Comparison of ENCODE assay signal across 24 cellular contexts in the genomic region with DNA sequence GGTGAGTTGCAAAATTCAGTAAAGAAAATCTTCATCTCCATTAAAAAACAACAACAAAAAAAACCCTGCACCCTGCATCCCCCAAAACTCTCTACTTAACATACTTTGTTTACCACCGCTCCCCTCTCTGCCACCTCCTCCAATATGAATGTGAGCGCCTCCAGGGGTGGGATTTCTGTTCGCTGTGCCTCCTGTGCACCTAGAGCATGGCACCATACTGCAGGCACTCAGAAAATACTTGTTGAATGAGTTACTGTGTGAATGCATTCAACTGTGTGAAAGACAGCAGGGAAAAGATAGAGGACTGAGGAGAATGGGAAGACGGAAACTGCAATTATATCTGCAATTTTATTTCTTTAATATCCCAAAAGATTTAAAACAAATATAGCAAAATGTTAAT. TPM values are rescaled to one million over a fixed set of nuclear protein-coding genes. Genes with fewer than 3 reads are reported as not detected.
DNase-seq lines count a peak whose midpoint lies in the region; ATAC-seq and TF ChIP-seq lines count a peak whose summit lies in the region.
"Had no signal": no experiment of that assay in that cellular context is flagged by ENCODE, and none has a peak within 500 bp of the region (broad histone marks: within the 10 kb centered on the region; RNA-seq: fewer than 3 reads in every experiment).

No MANE protein-coding gene starts in this region.

- ATAC-seq in HG03175 (IDR thresholded peaks at IDR 0.05; ENCODE audit: unreplicated experiment): no peak
- ATAC-seq in GM21529 (IDR thresholded peaks at IDR 0.05; ENCODE audit: unreplicated experiment): no peak
- ATAC-seq: K562, left colon, mucosa of descending colon, sciatic nerve had no signal

- H3K36me3 Mint-ChIP-seq in activated naive CD4-positive, alpha-beta T cell treated with anti-CD3 and anti-CD28 coated beads for 36 hours (ENCODE audit: low read depth): peaks cover 40% of the 10 kb centered on the region
- H3K36me3 Mint-ChIP-seq in brain: peaks cover 37% of the 10 kb centered on the region
- H3K36me3 Mint-ChIP-seq in neural progenitor cell: peaks cover 8% of the 10 kb centered on the region

- peaks cover 53% of the 10 kb centered on the region for H4K20me1 ChIP-seq in neural progenitor cell (ENCODE audit: low read depth)

- H3F3A ChIP-seq in neural progenitor cell (ENCODE audit: low read depth): peaks cover 30% of the 10 kb centered on the region

- peak overlapping the region; percentile 75 for H3K4me2 ChIP-seq in neural progenitor cell

- H3K27ac Mint-ChIP-seq in activated naive CD4-positive, alpha-beta T cell treated with anti-CD3 and anti-CD28 coated beads for 36 hours: no peak overlapping the region
- no peak overlapping the region for H3K27ac Mint-ChIP-seq in brain
- H3K27ac Mint-ChIP-seq in neural progenitor cell: no peak overlapping the region

- H3K9me3 ChIP-seq in HUES48 (ENCODE audit: control insufficient read depth, insufficient read depth, low read length): no peaks in the 10 kb centered on the region
- no peaks in the 10 kb centered on the region for H3K9me3 ChIP-seq in neural progenitor cell (ENCODE audit: low read depth)
- H3K9me3 ChIP-seq: mucosa of descending colon, stomach, upper lobe of left lung had no signal

- H3K27me3 ChIP-seq in HUES48 (ENCODE audit: control insufficient read depth, insufficient read depth, low read length) (no peaks in the 10 kb centered on the region), neural progenitor cell (no peaks in the 10 kb centered on the region)
- H3K27me3 ChIP-seq: stomach, upper lobe of left lung had no signal

- intact Hi-C loops in activated naive CD4-positive, alpha-beta T cell treated with anti-CD3 and anti-CD28 coated beads for 36 hours (cut with micrococcal nuclease): no loop called here

- H3K27ac ChIP-seq in HUES48 (ENCODE audit: low read depth, low read length) (peak overlapping the region; percentile 91), neural progenitor cell (peak overlapping the region; percentile 50)
- H3K27ac ChIP-seq: GM23248, stomach, upper lobe of left lung, VCaP had no signal

- no peak for TF ChIP-seq CTCF in brain (conservative IDR thresholded peaks at IDR 0.05)
- TF ChIP-seq CTCF in neural progenitor cell (IDR thresholded peaks at IDR 0.05): peak; percentile 12

- H3K27me3 Mint-ChIP-seq in activated naive CD4-positive, alpha-beta T cell treated with anti-CD3 and anti-CD28 coated beads for 36 hours (ENCODE audit: low read depth): no peaks in the 10 kb centered on the region
- H3K27me3 Mint-ChIP-seq in brain (no peaks in the 10 kb centered on the region), neural progenitor cell (ENCODE audit: insufficient read depth, low read depth) (no peaks in the 10 kb centered on the region)

- H3K4me3 ChIP-seq in HUES48 (ENCODE audit: low read depth, low read length) (peak overlapping the region; percentile 56), neural progenitor cell (peak overlapping the region; percentile 29)
- H3K4me3 ChIP-seq: GM23248, K562, mucosa of descending colon, stomach, upper lobe of left lung had no signal

- H3K4me1 Mint-ChIP-seq in activated naive CD4-positive, alpha-beta T cell treated with anti-CD3 and anti-CD28 coated beads for 36 hours (ENCODE audit: low read depth): peaks cover 65% of the 10 kb centered on the region
- H3K4me1 Mint-ChIP-seq in brain (peaks cover 40% of the 10 kb centered on the region), neural progenitor cell (peaks cover 16% of the 10 kb centered on the region)

- no peak overlapping the region for H2AFZ ChIP-seq in neural progenitor cell (replicated peaks)
- H2AFZ ChIP-seq: GM23248 had no signal

- no peaks in the 10 kb centered on the region for H3K9me3 Mint-ChIP-seq in activated naive CD4-positive, alpha-beta T cell treated with anti-CD3 and anti-CD28 coated beads for 36 hours
- H3K9me3 Mint-ChIP-seq in brain (no peaks in the 10 kb centered on the region), neural progenitor cell (no peaks in the 10 kb centered on the region)

- H3K9ac ChIP-seq in HUES48 (ENCODE audit: low read depth, low read length) (no peak overlapping the region), neural progenitor cell (no peak overlapping the region)
- H3K9ac ChIP-seq: GM23248 had no signal

- H3K4me1 ChIP-seq in HUES48 (ENCODE audit: control insufficient read depth, insufficient read depth, low read length) (peaks cover 62% of the 10 kb centered on the region), neural progenitor cell (peaks cover 33% of the 10 kb centered on the region)

- CTCF ChIA-PET in activated naive CD4-positive, alpha-beta T cell treated with anti-CD3 and anti-CD28 coated beads for 36 hours (lab: Charles Lee): no interaction called here

- DNase-seq in activated naive CD4-positive, alpha-beta T cell treated with anti-CD3 and anti-CD28 coated beads for 36 hours: no peak
- no peak for DNase-seq in activated naive CD4-positive, alpha-beta T cell treated with anti-CD3 and anti-CD28 coated beads, Interleukin-2, amount 50 U/mL, for 16 hours
- DNase-seq in neural progenitor cell (ENCODE audit: low spot score): peak; percentile 49
- DNase-seq in midbrain (lab: John Stamatoyannopoulos, UW): no peak
- DNase-seq: activated gamma-delta T cell, DMS53, GM23248, hippocampal formation, left colon, mucosa of descending colon, NCI-H187, NCI-H446, stomach, T-helper 1 cell, upper lobe of left lung had no signal

- peak overlapping the region; percentile 6 for H3K4me3 Mint-ChIP-seq in activated naive CD4-positive, alpha-beta T cell treated with anti-CD3 and anti-CD28 coated beads for 36 hours
- H3K4me3 Mint-ChIP-seq in brain (peak overlapping the region; percentile 41 to 75 (median 71)), neural progenitor cell (no peak overlapping the region)

- peaks cover 66% of the 10 kb centered on the region for H3K36me3 ChIP-seq in HUES48 (ENCODE audit: control insufficient read depth, insufficient read depth, low read length)
- peaks cover 12% of the 10 kb centered on the region for H3K36me3 ChIP-seq in neural progenitor cell

- H3K79me2 ChIP-seq in neural progenitor cell (ENCODE audit: low read depth): peaks cover 89% of the 10 kb centered on the region

RNA-seq across cellular contexts. Expression of a gene that starts 4.5 kb away (rescaled TPM):
- total RNA-seq in activated naive CD4-positive, alpha-beta T cell treated with anti-CD3 and anti-CD28 coated beads for 36 hours: 10 to 100 TPM; 61.4 to 65.0 TPM
- polyA plus RNA-seq in brain (ENCODE audit: insufficient read depth, low read depth, low replicate concordance): 7.1 TPM
- 56.5 and 86.6 TPM in 2 replicates for total RNA-seq in neural progenitor cell (ENCODE audit: low replicate concordance)

RNA-seq across cellular contexts. Expression of a gene that starts 4.6 kb away (rescaled TPM):
- total RNA-seq in activated naive CD4-positive, alpha-beta T cell treated with anti-CD3 and anti-CD28 coated beads for 36 hours: 10 to 100 TPM; 17.5 to 18.2 TPM
- 5.9 TPM for polyA plus RNA-seq in brain (ENCODE audit: insufficient read depth, low read depth, low replicate concordance)
- 28.3 and 47.4 TPM in 2 replicates for total RNA-seq in neural progenitor cell (ENCODE audit: low replicate concordance)

RNA-seq across cellular contexts. Expression of a gene that starts 30.6 kb away (rescaled TPM):
- total RNA-seq in activated naive CD4-positive, alpha-beta T cell treated with anti-CD3 and anti-CD28 coated beads for 36 hours: 10 to 100 TPM; 30.3 to 30.7 TPM
- polyA plus RNA-seq in brain (ENCODE audit: insufficient read depth, low read depth, low replicate concordance): 20.4 TPM
- 6.4 and 13.6 TPM in 2 replicates for total RNA-seq in neural progenitor cell (ENCODE audit: low replicate concordance)
- total RNA-seq: osteocyte had no signal

RNA-seq across cellular contexts. Expression of a gene that starts 38.4 kb away (rescaled TPM):
- not detected for total RNA-seq in activated naive CD4-positive, alpha-beta T cell treated with anti-CD3 and anti-CD28 coated beads for 36 hours
- polyA plus RNA-seq in brain (ENCODE audit: insufficient read depth, low read depth, low replicate concordance): not detected
- total RNA-seq in neural progenitor cell (ENCODE audit: low replicate concordance): not detected in 2 replicates
- total RNA-seq: activated CD8-positive, alpha-beta memory T cell treated with anti-CD3 and anti-CD28 coated beads for 36 hours; GM23248; K562; left colon; mucosa of descending colon; osteocyte; sciatic nerve; stomach; upper lobe of left lung had no signal
- polyA plus RNA-seq: GM23248, K562, stomach had no signal
